Comparison of ENCODE assay signal across 14 cellular contexts in genomic region chr3:197397812-197398211, GRCh38.
"Had no signal": no experiment of that assay in that cellular context is flagged by ENCODE, and none has a peak within 500 bp of the region (broad histone marks: within the 10 kb centered on the region; RNA-seq: fewer than 3 reads in every experiment).

No MANE protein-coding gene starts in this region.

- H3K27me3 ChIP-seq: adrenal gland, colonic mucosa, neutrophil, tibial nerve had no signal

- H3K4me3 Mint-ChIP-seq: activated naive CD4-positive, alpha-beta T cell treated with anti-CD3 and anti-CD28 coated beads for 36 hours; naive thymus-derived CD4-positive, alpha-beta T cell; stimulated activated effector memory CD8-positive, alpha-beta T cell treated with anti-CD3 and anti-CD28 coated beads, Interleukin-12 subunit alpha, Interleukin-12 subunit beta, amount 100 ng/mL, for 72 hours; T-helper 17 cell had no signal

- H3K9me3 ChIP-seq: adrenal gland, colonic mucosa, mucosa of descending colon, neutrophil, tibial nerve had no signal

- H3K27ac Mint-ChIP-seq: activated naive CD4-positive, alpha-beta T cell treated with anti-CD3 and anti-CD28 coated beads for 36 hours; stimulated activated effector memory CD8-positive, alpha-beta T cell treated with anti-CD3 and anti-CD28 coated beads, Interleukin-12 subunit alpha, Interleukin-12 subunit beta, amount 100 ng/mL, for 72 hours; T-helper 17 cell had no signal

- H3K4me1 ChIP-seq: adrenal gland, colonic mucosa had no signal

- H3K4me3 ChIP-seq: adrenal gland, colonic mucosa, mucosa of descending colon, tibial nerve had no signal

- H2AFZ ChIP-seq: parathyroid adenoma had no signal

- H3K9me3 Mint-ChIP-seq: activated naive CD4-positive, alpha-beta T cell treated with anti-CD3 and anti-CD28 coated beads for 36 hours; naive thymus-derived CD4-positive, alpha-beta T cell; stimulated activated effector memory CD8-positive, alpha-beta T cell treated with anti-CD3 and anti-CD28 coated beads, Interleukin-12 subunit alpha, Interleukin-12 subunit beta, amount 100 ng/mL, for 72 hours had no signal

- H3K9ac ChIP-seq: parathyroid adenoma had no signal

- H3K36me3 ChIP-seq: adrenal gland, colonic mucosa, neutrophil, tibial nerve had no signal

- H3K27ac ChIP-seq: adrenal gland, colonic mucosa, neutrophil, parathyroid adenoma, tibial nerve had no signal

- DNase-seq: adrenal gland; colonic mucosa; foreskin melanocyte; mammary epithelial cell; mucosa of descending colon; naive thymus-derived CD4-positive, alpha-beta T cell; retina; stimulated activated CD4-positive, alpha-beta T cell treated with anti-CD3 and anti-CD28 coated beads, Interleukin-12 subunit alpha, Interleukin-12 subunit beta, amount 100 ng/mL, for 4 hours; T-helper 17 cell had no signal
